ENCODE assay signal across 24 cellular contexts in genomic region chr10:132781556-132781955, GRCh38. TPM values are rescaled to one million over a fixed set of nuclear protein-coding genes. Genes with fewer than 3 reads are reported as not detected.
A peak's percentile ranks its signal among the peaks of the same experiment; 100 is the strongest.
DNase-seq lines count a peak whose midpoint lies in the region; TF ChIP-seq lines count a peak whose summit lies in the region.
"Had no signal": no experiment of that assay in that cellular context is flagged by ENCODE, and none has a peak within 500 bp of the region (broad histone marks: within the 10 kb centered on the region; RNA-seq: fewer than 3 reads in every experiment).

No MANE protein-coding gene starts in this region.

- H3K4me3 ChIP-seq in trophoblast cell (ENCODE audit: low read depth, low read length) = peak overlapping the region; percentile 32
- H3K4me3 ChIP-seq: BLaER1 had no signal

- no peak overlapping the region for H2AK5ac ChIP-seq in trophoblast cell (ENCODE audit: low read length)

- H3K27me3 ChIP-seq in trophoblast cell (ENCODE audit: insufficient read depth, low read length) = peaks cover 36% of the 10 kb centered on the region
- H3K27me3 ChIP-seq: BLaER1 had no signal

- no peak overlapping the region for H2BK120ac ChIP-seq in trophoblast cell (ENCODE audit: insufficient read depth, low read length, poor library complexity)

- H3K27me3 Mint-ChIP-seq in endothelial cell (ENCODE audit: unreplicated experiment) = peaks cover 11% of the 10 kb centered on the region

- H3K9me3 ChIP-seq in trophoblast cell (ENCODE audit: insufficient read depth, low read depth, low read length) = peaks cover 16% of the 10 kb centered on the region

- no peak for DNase-seq in endothelial cell (ENCODE audit: low spot score)
- DNase-seq in trophoblast cell = no peak
- no peak for DNase-seq in NCI-H524 treated with DMSO at 0.1 percent for 48 hours (lab: John Stamatoyannopoulos, UW)
- no peak for DNase-seq in G401 (ENCODE audit: low spot score)
- no peak for DNase-seq in foreskin melanocyte
- DNase-seq: 8988T; ACHN; BE2C; C1 segment of cervical spinal cord; CD4-positive, alpha-beta memory T cell; CD4-positive, CD25-positive, alpha-beta regulatory T cell; CD8-positive, alpha-beta memory T cell; COR-L47; DMS 273 treated with DMSO at 0.1 percent for 48 hours; DMS153; DMS53; DMS79; DND-41; EL; GF-D8 had no signal

- H3K18ac ChIP-seq in trophoblast cell (ENCODE audit: low read length) = no peak overlapping the region

- H3K79me2 ChIP-seq in trophoblast cell (ENCODE audit: control insufficient read depth, insufficient read depth, low read length, poor library complexity) = no peaks in the 10 kb centered on the region

- TF ChIP-seq CTCF in endothelial cell (IDR thresholded peaks at IDR 0.05; ENCODE audit: unreplicated experiment) = no peak

- no peak overlapping the region for H2BK5ac ChIP-seq in trophoblast cell (ENCODE audit: low read depth, low read length, poor library complexity)

- peaks cover 11 to 13% of the 10 kb centered on the region in 2 experiments for H3K36me3 ChIP-seq in trophoblast cell (ENCODE audit: control insufficient read depth in 1 of 2, insufficient read depth in 2 of 2, low read length in 2 of 2)
- H3K36me3 ChIP-seq: BE2C had no signal

- no peak overlapping the region for H3K27ac Mint-ChIP-seq in endothelial cell (ENCODE audit: unreplicated experiment)
- H3K27ac Mint-ChIP-seq: CD4-positive, alpha-beta memory T cell; CD4-positive, CD25-positive, alpha-beta regulatory T cell had no signal

- peaks cover 25% of the 10 kb centered on the region for H3K36me3 Mint-ChIP-seq in endothelial cell (ENCODE audit: low read depth, unreplicated experiment)

- peaks cover 0 to 3% of the 10 kb centered on the region in 2 experiments for H3K4me1 ChIP-seq in trophoblast cell (ENCODE audit: control insufficient read depth in 1 of 2, insufficient read depth in 2 of 2, low read length in 2 of 2)
- H3K4me1 ChIP-seq: BE2C had no signal

- H2BK12ac ChIP-seq in trophoblast cell (ENCODE audit: low read length) = no peak overlapping the region

- H3K23ac ChIP-seq in trophoblast cell (ENCODE audit: low read length) = no peak overlapping the region

- H3K14ac ChIP-seq in trophoblast cell (ENCODE audit: low read length) = no peak overlapping the region

- in situ Hi-C loops in G401 (cut with HindIII; ENCODE audit: low sequenced_read_pairs) = no loop called here

- no peak overlapping the region for H3K4ac ChIP-seq in trophoblast cell (ENCODE audit: low read depth, low read length)

- no peak overlapping the region for H4K12ac ChIP-seq in trophoblast cell (ENCODE audit: low read depth, low read length)

- H4K8ac ChIP-seq in trophoblast cell (ENCODE audit: low read depth, low read length) = no peak overlapping the region

- H3K4me2 ChIP-seq in trophoblast cell (ENCODE audit: low read length) = no peak overlapping the region
- H3K4me2 ChIP-seq: BLaER1 had no signal

- no peaks in the 10 kb centered on the region for H3K79me1 ChIP-seq in trophoblast cell (ENCODE audit: low read length)

- no peak overlapping the region for H3K27ac ChIP-seq in trophoblast cell (ENCODE audit: low read depth, low read length)
- H3K27ac ChIP-seq: BLaER1 had no signal

- H2AFZ ChIP-seq in trophoblast cell (ENCODE audit: insufficient read depth, low read length, poor library complexity) = no peak overlapping the region

- H3K4me1 Mint-ChIP-seq in endothelial cell (ENCODE audit: unreplicated experiment) = peaks cover 2% of the 10 kb centered on the region

- WGBS in trophoblast cell (ENCODE audit: extremely low coverage, insufficient coverage, insufficient read length) = no CpG with 5 or more reads among the region's 20 CpGs

- H3K9me3 Mint-ChIP-seq in endothelial cell (ENCODE audit: unreplicated experiment) = no peaks in the 10 kb centered on the region

- no peak overlapping the region for H3K9ac ChIP-seq in trophoblast cell (ENCODE audit: low read length)
- H3K9ac ChIP-seq: BLaER1 had no signal

- H3K4me3 Mint-ChIP-seq in endothelial cell (ENCODE audit: unreplicated experiment) = peak overlapping the region; percentile 65
- H3K4me3 Mint-ChIP-seq: CD4-positive, alpha-beta memory T cell; CD4-positive, CD25-positive, alpha-beta regulatory T cell; CD8-positive, alpha-beta memory T cell had no signal

- H4K91ac ChIP-seq in trophoblast cell (ENCODE audit: low read depth, low read length) = no peak overlapping the region

RNA-seq across cellular contexts. Expression of gene NKX6-2, which starts 4.4 kb away (rescaled TPM):
- total RNA-seq in endothelial cell (ENCODE audit: unreplicated experiment) = not detected
- 0.01 TPM in 1 of 2 replicates, not detected in the other for polyA plus RNA-seq in trophoblast cell (2013)
- total RNA-seq in G401 (2014; rRNA removed; shearing (Covaris generic)) = not detected in 2 replicates
- total RNA-seq: A673; CD4-positive, alpha-beta memory T cell; CD4-positive, CD25-positive, alpha-beta regulatory T cell; CD8-positive, alpha-beta memory T cell had no signal
- polyA plus RNA-seq: AG04450; CD14-positive monocyte; CD8-positive, alpha-beta memory T cell had no signal
